22 cellular contexts compared by ENCODE assay signal in genomic region chr13:104567114-104567513, GRCh38.
"Had no signal": no experiment of that assay in that cellular context is flagged by ENCODE, and none has a peak within 500 bp of the region (broad histone marks: within the 10 kb centered on the region; RNA-seq: fewer than 3 reads in every experiment).

No MANE protein-coding gene starts in this region.

- H2AFZ ChIP-seq: parathyroid adenoma had no signal

- ATAC-seq: naive thymus-derived CD8-positive, alpha-beta T cell; psoas muscle; right lobe of liver; stimulated activated naive B cell treated with anti-CD40 and anti-IgM and Interleukin-4, amounts not matched to agents 10 μg/mL and 1 μg/mL and 100 μg/mL, for 72 hours; stimulated activated naive CD8-positive, alpha-beta T cell treated with anti-CD3 and anti-CD28 coated beads, Interleukin-15, Interleukin-2, amounts not matched to agents 100 U/mL and 50 U/mL, for 24 hours; upper lobe of right lung had no signal

- H3K9me3 ChIP-seq: left ventricle myocardium inferior, psoas muscle, right atrium auricular region, right lobe of liver, stomach, testis, thyroid gland, transverse colon, upper lobe of right lung had no signal

- H3K9ac ChIP-seq: parathyroid adenoma had no signal

- H3K36me3 ChIP-seq: left ventricle myocardium inferior, right atrium auricular region, right lobe of liver, stomach, thyroid gland, transverse colon, upper lobe of right lung had no signal

- H3K27me3 ChIP-seq: right atrium auricular region, right lobe of liver, stomach, testis, thyroid gland, transverse colon, upper lobe of right lung had no signal

- DNase-seq: hypothalamus; immature natural killer cell; left ventricle myocardium inferior; naive thymus-derived CD8-positive, alpha-beta T cell; nucleus accumbens; psoas muscle; right lobe of liver; stimulated activated CD4-positive, alpha-beta T cell treated with anti-CD3 and anti-CD28 coated beads, Interleukin-1b, Interleukin-23, amount 100 ng/mL, for 48 hours; stimulated activated CD4-positive, alpha-beta T cell treated with anti-CD3 and anti-CD28 coated beads, Interleukin-2, amount 100 ng/mL, for 48 hours; stimulated activated CD4-positive, alpha-beta T cell treated with anti-CD3 and anti-CD28 coated beads, Interleukin-4, amount 100 ng/mL, for 4 hours; stimulated activated CD8-positive, alpha-beta memory T cell treated with anti-CD3 and anti-CD28 coated beads, Interleukin-4, amount 100 ng/mL, for 48 hours; stimulated activated naive B cell treated with anti-CD40 and anti-IgM and Interleukin-4, amounts not matched to agents 10 μg/mL and 1 μg/mL and 100 μg/mL, for 72 hours; stimulated activated naive CD8-positive, alpha-beta T cell treated with anti-CD3 and anti-CD28 coated beads, Interleukin-15, Interleukin-2, amounts not matched to agents 100 U/mL and 50 U/mL, for 24 hours; stomach; testis; thyroid gland; transverse colon; upper lobe of right lung had no signal

- H3K27ac ChIP-seq: left ventricle myocardium inferior, parathyroid adenoma, psoas muscle, right atrium auricular region, right lobe of liver, stomach, testis, thyroid gland, transverse colon, upper lobe of right lung had no signal

- H3K79me2 ChIP-seq: parathyroid adenoma had no signal

- H3K4me2 ChIP-seq: smooth muscle cell had no signal

- H3K4me3 ChIP-seq: left ventricle myocardium inferior, lung, psoas muscle, right atrium auricular region, right lobe of liver, smooth muscle cell, stomach, testis, thyroid gland, transverse colon, upper lobe of right lung had no signal

- H3K4me1 ChIP-seq: parathyroid adenoma, right atrium auricular region, right lobe of liver, testis, transverse colon, upper lobe of right lung had no signal
